1 cellular context compared by ENCODE assay signal in genomic region chr13:44989071-44989889, GRCh38.
A peak's percentile ranks its signal among the peaks of the same experiment; 100 is the strongest.
TF ChIP-seq lines count a peak whose summit lies in the region.

TSS of gene GPALPP1 (plus strand) at chr13:44989538. CDS start at chr13:44989655, 117 bp downstream.
TSS of gene NUFIP1 (minus strand) at chr13:44989471. CDS start at chr13:44989436, 35 bp downstream.

TF ChIP-seq in GM12878, 131 proteins besides CTCF, POLR2A, EP300 and RAD21 (continued from another document and continues in another):
- TF ChIP-seq ZBTB33 (IDR thresholded peaks at IDR 0.05), result no peak
- peak; percentile 97 for TF ChIP-seq RUNX3 (IDR thresholded peaks at IDR 0.05; ENCODE audit: low read length)
- TF ChIP-seq ATF2 (IDR thresholded peaks at IDR 0.05; ENCODE audit: low read length), result no peak
- TF ChIP-seq MTA3 (IDR thresholded peaks at IDR 0.05; ENCODE audit: borderline replicate concordance, low read length), result no peak
- TF ChIP-seq BCLAF1 (IDR thresholded peaks at IDR 0.05), result no peak
- TF ChIP-seq DPF2 (IDR thresholded peaks at IDR 0.05), result peak; percentile 53; the same call in 1 of the 2 replicates
- TF ChIP-seq KAT2A (conservative IDR thresholded peaks at IDR 0.05; ENCODE audit: control insufficient read depth, low read depth, low read length), result no peak
- TF ChIP-seq ETV6 (conservative IDR thresholded peaks at IDR 0.05 in 1 of 2, IDR thresholded peaks at IDR 0.05 in 1 of 2; ENCODE audit: borderline replicate concordance in 1 of 2, low read depth in 1 of 2), result no peak
- no peak for TF ChIP-seq HDAC6 (IDR thresholded peaks at IDR 0.05; ENCODE audit: unreplicated experiment)
- peak; percentile 30 for TF ChIP-seq JUNB (IDR thresholded peaks at IDR 0.05)
- TF ChIP-seq IKZF2 (IDR thresholded peaks at IDR 0.05), result peak; percentile 19 to 49; a peak in 2 of 4 replicates
- TF ChIP-seq SREBF1 (IDR thresholded peaks at IDR 0.05; ENCODE audit: low read length), result no peak
- TF ChIP-seq RCOR1 (conservative IDR thresholded peaks at IDR 0.05; ENCODE audit: low read depth, low read length), result no peak
- TF ChIP-seq NR2C2 (IDR thresholded peaks at IDR 0.05; ENCODE audit: borderline replicate concordance, control insufficient read depth, insufficient read length, low read depth), result no peak
- peak; percentile 97 for TF ChIP-seq MAX (IDR thresholded peaks at IDR 0.05; ENCODE audit: low read depth, low read length)
- TF ChIP-seq CHD2 (IDR thresholded peaks at IDR 0.05; ENCODE audit: borderline replicate concordance, low read depth, low read length), result 0 out of 2 replicates have a peak, but pooled peaks have one; percentile 70
- TF ChIP-seq ZBTB11 (CRISPR knock-in tag; IDR thresholded peaks at IDR 0.05), result no peak
- TF ChIP-seq POLR2AphosphoS5 (IDR thresholded peaks at IDR 0.05; ENCODE audit: low read length), result peak; percentile 94
- TF ChIP-seq GATAD2B (conservative IDR thresholded peaks at IDR 0.05; ENCODE audit: low read depth), result 0 out of 2 replicates have a peak, but pooled peaks have one; percentile 51
- no peak for TF ChIP-seq ZBTB4 (CRISPR knock-in tag; IDR thresholded peaks at IDR 0.05)
- TF ChIP-seq RELA (IDR thresholded peaks at IDR 0.05; ENCODE audit: borderline replicate concordance, partially characterized antibody), result peak; percentile 69
- TF ChIP-seq NRF1 (conservative IDR thresholded peaks at IDR 0.05; ENCODE audit: low read depth, low read length), result no peak
- TF ChIP-seq ELK1 (IDR thresholded peaks at IDR 0.05; ENCODE audit: low read depth, low read length), result peak; percentile 31; the same call in 1 of the 2 replicates
- TF ChIP-seq PAX8 (IDR thresholded peaks at IDR 0.05), result no peak
- peak; percentile 51; the same call in 1 of the 2 replicates for TF ChIP-seq TAF1 (IDR thresholded peaks at IDR 0.05; ENCODE audit: borderline replicate concordance, low read depth, low read length)
- peak; percentile 90 for TF ChIP-seq YY1 (IDR thresholded peaks at IDR 0.05; ENCODE audit: low read depth, low read length)
- no peak for TF ChIP-seq TCF7 (IDR thresholded peaks at IDR 0.05; ENCODE audit: borderline replicate concordance)
- peak; percentile 61; the same call in 1 of the 2 replicates for TF ChIP-seq FOXK2 (IDR thresholded peaks at IDR 0.05)
- TF ChIP-seq MTA2 (IDR thresholded peaks at IDR 0.05; ENCODE audit: low read depth), result no peak
- TF ChIP-seq SMAD1 (IDR thresholded peaks at IDR 0.05; ENCODE audit: low read depth, partially characterized antibody), result no peak
- peak; percentile 84 for TF ChIP-seq BACH1 (IDR thresholded peaks at IDR 0.05; ENCODE audit: borderline replicate concordance)
- peak; percentile 52 for TF ChIP-seq MYC (IDR thresholded peaks at IDR 0.05; ENCODE audit: insufficient read depth, insufficient read length, insufficient replicate concordance, low read length, severe bottlenecking)
- TF ChIP-seq EED (IDR thresholded peaks at IDR 0.05; ENCODE audit: low read depth), result peak; percentile 53; the same call in 1 of the 2 replicates
- TF ChIP-seq CUX1 (IDR thresholded peaks at IDR 0.05; ENCODE audit: insufficient replicate concordance, low read depth, low read length), result no peak
- TF ChIP-seq MXI1 (IDR thresholded peaks at IDR 0.05; ENCODE audit: low read depth, low read length), result peak; percentile 98
- TF ChIP-seq USF1 (IDR thresholded peaks at IDR 0.05; ENCODE audit: borderline replicate concordance, extremely low read length, insufficient read depth, low read depth, low read length), result no peak
